ENCODE assay signal across 1 cellular context in genomic region chr6:30020629-30021028, GRCh38.
TF ChIP-seq lines count a peak whose summit lies in the region.

No MANE protein-coding gene starts in this region.

TF ChIP-seq in GM12878, 131 proteins besides CTCF, POLR2A, EP300 and RAD21:
- TF ChIP-seq POU2F2 (IDR thresholded peaks at IDR 0.05; ENCODE audit: borderline replicate concordance, low read depth, low read length) (no peak), SPI1 (IDR thresholded peaks at IDR 0.05; ENCODE audit: borderline replicate concordance, insufficient read depth, low read depth, low read length) (peak; percentile 43; the same call in 1 of the 2 replicates)
